Comparison of ENCODE assay signal across 16 cellular contexts in genomic region chr3:49721165-49721860, GRCh38. TPM values are rescaled to one million over a fixed set of nuclear protein-coding genes. Genes with fewer than 3 reads are reported as not detected.
A peak's percentile ranks its signal among the peaks of the same experiment; 100 is the strongest.
DNase-seq lines count a peak whose midpoint lies in the region; ATAC-seq, FAIRE-seq and TF ChIP-seq lines count a peak whose summit lies in the region.
"Had no signal": no experiment of that assay in that cellular context is flagged by ENCODE, and none has a peak within 500 bp of the region (broad histone marks: within the 10 kb centered on the region; RNA-seq: fewer than 3 reads in every experiment).

No MANE protein-coding gene starts in this region.

- POLR2A ChIA-PET in K562 (lab: Yijun Ruan, JAX), result interaction anchor here (0.6 to 0.8 kb wide), 3 partner anchors 10 to 115 kb away, joined by 3 read pairs; no protein-coding TSS in a partner anchor

- peak; percentile 59 for DNase-seq in activated CD4-positive, alpha-beta T cell treated with anti-CD3 and anti-CD28 coated beads, Interleukin-2, amount 10 ng/mL, durations not matched to agents 24 days and 14 days
- DNase-seq in activated CD4-positive, alpha-beta T cell treated with anti-CD3 and anti-CD28 coated beads for 1 hour, result no peak
- DNase-seq in DND-41 (no peak), K562 (ENCODE audit: extremely low read depth in 1 of 4, low spot score in 3 of 4) (no peak), neural crest cell (ENCODE audit: low read depth, low spot score) (no peak), NCI-H1092 (lab: John Stamatoyannopoulos, UW) (no peak), DMS153 treated with DMSO at 0.1 percent for 48 hours (lab: John Stamatoyannopoulos, UW; ENCODE audit: unreplicated experiment) (no peak)
- DNase-seq: activated CD4-positive, alpha-beta T cell treated with anti-CD3 and anti-CD28 coated beads, Interleukin-2, amount 50 U/mL, for 1 hour; hippocampal formation; NCI-H1048; SW 1271 had no signal

- no peaks in the 10 kb centered on the region for H3K27me3 ChIP-seq in DND-41 (ENCODE audit: insufficient read depth, low read length, poor library complexity)
- H3K27me3 ChIP-seq in K562 (ENCODE audit: control insufficient read depth in 2 of 2, insufficient read depth in 2 of 2, low read length in 2 of 2), result no peaks in the 10 kb centered on the region
- H3K27me3 ChIP-seq: spleen had no signal

- H3K9ac ChIP-seq in DND-41 (ENCODE audit: low read depth, low read length) (no peak overlapping the region), K562 (ENCODE audit: insufficient read depth in 1 of 2, low read depth in 2 of 2, low read length in 2 of 2) (no peak overlapping the region; a peak in 1 of 4 replicates)

- H3K27ac Mint-ChIP-seq in activated CD4-positive, alpha-beta T cell treated with anti-CD3 and anti-CD28 coated beads, Interleukin-2, amount 10 ng/mL, durations not matched to agents 24 days and 14 days, result no peak overlapping the region
- peak overlapping the region; percentile 29 for H3K27ac Mint-ChIP-seq in neural crest cell (ENCODE audit: unreplicated experiment)

- H3K27ac ChIP-seq in DND-41 (ENCODE audit: low read length) (no peak overlapping the region), K562 (ENCODE audit: extremely low read depth, low read depth, low read length) (no peak overlapping the region)
- H3K27ac ChIP-seq: A549, neutrophil had no signal

- H3K4me1 Mint-ChIP-seq in activated CD4-positive, alpha-beta T cell treated with anti-CD3 and anti-CD28 coated beads, Interleukin-2, amount 10 ng/mL, durations not matched to agents 24 days and 14 days, result peaks cover 32% of the 10 kb centered on the region
- peaks cover 36% of the 10 kb centered on the region for H3K4me1 Mint-ChIP-seq in neural crest cell

- H3K4me3 ChIP-seq in DND-41 (ENCODE audit: low read depth in 1 of 2, low read length in 2 of 2) (no peak overlapping the region), K562 (no peak overlapping the region)
- H3K4me3 ChIP-seq: A549 had no signal

- TF ChIP-seq EP300 in K562 (IDR thresholded peaks at IDR 0.05; ENCODE audit: low read length), result no peak

- TF ChIP-seq RAD21 in K562 (CRISPR knock-in tag; conservative IDR thresholded peaks at IDR 0.05 in 1 of 2, IDR thresholded peaks at IDR 0.05 in 1 of 2), result no peak

- peaks cover 39% of the 10 kb centered on the region for H4K20me1 ChIP-seq in DND-41 (ENCODE audit: insufficient read depth, low read length)
- 0 out of 2 replicates have a peak, but pooled peaks cover 3% of the 10 kb centered on the region for H4K20me1 ChIP-seq in K562 (replicated peaks; ENCODE audit: control insufficient read depth, insufficient read depth, low read length)

- TF ChIP-seq POLR2A in K562 (conservative IDR thresholded peaks at IDR 0.05), result peak; percentile 53

- H3K9me1 ChIP-seq in K562 (ENCODE audit: control insufficient read depth, insufficient read depth, low read length), result no peaks in the 10 kb centered on the region

- H3K79me2 ChIP-seq in DND-41 (ENCODE audit: insufficient read depth, low read length) (peaks cover 32% of the 10 kb centered on the region), K562 (ENCODE audit: control insufficient read depth, insufficient read depth, low read length) (peaks cover 12% of the 10 kb centered on the region)

- in situ Hi-C loops in K562 (cut with MboI), result no loop called here

- CTCF ChIA-PET in K562 (lab: Yijun Ruan, JAX; ENCODE audit: low intra/inter-chr PET ratio), result no interaction called here

- intact Hi-C loops in activated CD4-positive, alpha-beta T cell treated with anti-CD3 and anti-CD28 coated beads, Interleukin-2, amount 10 ng/mL, durations not matched to agents 24 days and 14 days (cut with micrococcal nuclease), result no loop called here
- intact Hi-C loops in K562 (cut with micrococcal nuclease), result loop anchor here (5.0 kb wide), 1 partner anchor 116 kb away; no protein-coding TSS in a partner anchor

- no peaks in the 10 kb centered on the region for H3K9me3 ChIP-seq in DND-41 (ENCODE audit: insufficient read depth, low read length, severe bottlenecking)
- no peaks in the 10 kb centered on the region for H3K9me3 ChIP-seq in K562 (replicated peaks; ENCODE audit: control insufficient read depth, insufficient read depth, low read depth, low read length)
- H3K9me3 ChIP-seq: A549, neutrophil, spleen had no signal

- H3K27me3 Mint-ChIP-seq in activated CD4-positive, alpha-beta T cell treated with anti-CD3 and anti-CD28 coated beads, Interleukin-2, amount 10 ng/mL, durations not matched to agents 24 days and 14 days, result no peaks in the 10 kb centered on the region
- peaks cover 19% of the 10 kb centered on the region for H3K27me3 Mint-ChIP-seq in neural crest cell (ENCODE audit: low read depth)

- FAIRE-seq in K562 (lab: Jason Lieb, UNC), result no peak
- FAIRE-seq: A549, D721Med had no signal

- H3K4me2 ChIP-seq in DND-41 (ENCODE audit: insufficient read depth, low read length) (peak overlapping the region; percentile 98; the same call in 1 of the 2 replicates), K562 (ENCODE audit: insufficient read depth, low read length) (no peak overlapping the region)
- H3K4me2 ChIP-seq: A549 had no signal

- BruUV-seq in K562 (replicated peaks; lab: Mats Ljungman, UMichigan), result TSS peak; percentile 47

- H2AFZ ChIP-seq in DND-41 (ENCODE audit: low read depth, low read length), result no peak overlapping the region
- H2AFZ ChIP-seq in K562 (ENCODE audit: low read depth, low read length), result no peak overlapping the region

- ATAC-seq in DND-41 (ENCODE audit: insufficient read depth, low read depth) (no peak), K562 (no peak), GM19023 (IDR thresholded peaks at IDR 0.05; ENCODE audit: unreplicated experiment) (no peak)
- ATAC-seq: A549 had no signal

- H3K36me3 ChIP-seq in DND-41 (ENCODE audit: insufficient read depth, low read length) (peaks cover 47% of the 10 kb centered on the region), K562 (ENCODE audit: control insufficient read depth, insufficient read depth, low read length) (peaks cover 64% of the 10 kb centered on the region; the same call in 2 of the 3 replicates)

- peaks cover 56% of the 10 kb centered on the region for H3K4me1 ChIP-seq in DND-41 (ENCODE audit: insufficient read depth, low read length)
- H3K4me1 ChIP-seq in K562 (replicated peaks in 1 of 2; ENCODE audit: control insufficient read depth in 2 of 2, insufficient read depth in 2 of 2, low read length in 2 of 2), result peaks cover 2 to 41% of the 10 kb centered on the region in 2 experiments; a peak in 4 of 5 replicates

- no peak for TF ChIP-seq CTCF in DND-41 (IDR thresholded peaks at IDR 0.05; ENCODE audit: borderline replicate concordance, extremely low read depth, low read length, poor library complexity, severe bottlenecking)
- TF ChIP-seq CTCF in K562 (IDR thresholded peaks at IDR 0.05 in 2 of 3, conservative IDR thresholded peaks at IDR 0.05 in 1 of 3; ENCODE audit: insufficient read depth in 2 of 3, low read depth in 1 of 3, low read length in 3 of 3), result no peak
- TF ChIP-seq CTCF in neural crest cell (conservative IDR thresholded peaks at IDR 0.05), result no peak

- H3K4me3 Mint-ChIP-seq in activated CD4-positive, alpha-beta T cell treated with anti-CD3 and anti-CD28 coated beads, Interleukin-2, amount 10 ng/mL, durations not matched to agents 24 days and 14 days, result no peak overlapping the region
- H3K4me3 Mint-ChIP-seq in neural crest cell, result peak overlapping the region; percentile 98

- peaks cover 22% of the 10 kb centered on the region for H3K36me3 Mint-ChIP-seq in activated CD4-positive, alpha-beta T cell treated with anti-CD3 and anti-CD28 coated beads, Interleukin-2, amount 10 ng/mL, durations not matched to agents 24 days and 14 days (ENCODE audit: low read depth)
- peaks cover 8% of the 10 kb centered on the region for H3K36me3 Mint-ChIP-seq in neural crest cell (ENCODE audit: low read depth)

- 61% methylated on average over 2 of the region's 9 CpGs for WGBS in K562 (ENCODE audit: insufficient coverage, low coverage, missing lambda C conversion rate)

- no peaks in the 10 kb centered on the region for H3K9me3 Mint-ChIP-seq in activated CD4-positive, alpha-beta T cell treated with anti-CD3 and anti-CD28 coated beads, Interleukin-2, amount 10 ng/mL, durations not matched to agents 24 days and 14 days
- H3K9me3 Mint-ChIP-seq in neural crest cell, result no peaks in the 10 kb centered on the region

RNA-seq across cellular contexts. Expression of gene AMIGO3, which starts 1.8 kb away (rescaled TPM):
- total RNA-seq in activated CD4-positive, alpha-beta T cell treated with anti-CD3 and anti-CD28 coated beads, Interleukin-2, amount 10 ng/mL, durations not matched to agents 24 days and 14 days, result 0.21 TPM in 1 of 2 replicates, not detected in the other
- 5.9 TPM in 1 of 2 replicates, not detected in the other for total RNA-seq in K562 (2011; cell fraction: chromatin; rRNA removed; ENCODE audit: low replicate concordance)
- 5.9 and 8.8 TPM in 2 replicates for total RNA-seq in K562 (2011; cell fraction: nucleolus; rRNA removed)
- total RNA-seq in K562 (2011; cell fraction: nucleoplasm; rRNA removed), result 0.51 TPM in 1 of 2 replicates, not detected in the other
- 0.68 and 1.4 TPM in 2 replicates for total RNA-seq in K562 (2014; rRNA removed)
- total RNA-seq in K562 (2014; rRNA removed; fragmentation: Illumina TruSeq; extraction: Trizol), result not detected in 2 replicates
- total RNA-seq in K562 (2015; rRNA removed; fragmentation: Illumina TruSeq; extraction: Trizol), result 0.26 TPM in 1 of 2 replicates, not detected in the other
- total RNA-seq in K562 (2021), result 0.18 and 0.44 TPM in 2 replicates
- 0.13 and 0.41 TPM in 2 replicates for polyA plus RNA-seq in K562 (2011; rRNA removed)
- 3.1 TPM in 1 of 2 replicates, not detected in the other for polyA plus RNA-seq in K562 (2011; cell fraction: cytosol; rRNA removed)
- 2.6 and 8.7 TPM in 2 replicates for polyA plus RNA-seq in K562 (2011; cell fraction: nucleus; rRNA removed)
- polyA plus RNA-seq in K562 (2012), result 0.61 and 4.4 TPM in 2 replicates
- polyA plus RNA-seq in K562 (2014; fragmentation: Illumina TruSeq; extraction: Trizol), result 0.18 TPM in 1 of 2 replicates, not detected in the other
- polyA plus RNA-seq in K562 (2014; fragmentation: Nextera tagmentation; extraction: Ambion mirVana), result not detected
- 2.0 and 2.8 TPM in 2 replicates for polyA plus RNA-seq in K562 (2014; rRNA removed)
- not detected in 2 replicates for polyA minus RNA-seq in K562 (2011; rRNA and poly(A)+ RNA removed)
- 0.38 and 2.4 TPM in 2 replicates for polyA minus RNA-seq in K562 (2011; cell fraction: cytosol; rRNA and poly(A)+ RNA removed)
- polyA minus RNA-seq in K562 (2011; cell fraction: nucleus; rRNA and poly(A)+ RNA removed), result 2.4 and 3.3 TPM in 2 replicates
- 0.89 and 0.96 TPM in 2 replicates for total RNA-seq in neural crest cell

RNA-seq across cellular contexts. Expression of gene GMPPB, which starts 2.4 kb away (rescaled TPM):
- 43.5 and 45.8 TPM in 2 replicates for total RNA-seq in activated CD4-positive, alpha-beta T cell treated with anti-CD3 and anti-CD28 coated beads, Interleukin-2, amount 10 ng/mL, durations not matched to agents 24 days and 14 days
- 23.6 and 70.2 TPM in 2 replicates for total RNA-seq in K562 (2011; cell fraction: chromatin; rRNA removed; ENCODE audit: low replicate concordance)
- 47.0 and 56.7 TPM in 2 replicates for total RNA-seq in K562 (2011; cell fraction: nucleolus; rRNA removed)
- 29.1 and 36.1 TPM in 2 replicates for total RNA-seq in K562 (2011; cell fraction: nucleoplasm; rRNA removed)
- total RNA-seq in K562 (2014; rRNA removed) (11.0 and 18.0 TPM in 2 replicates), K562 (2014; rRNA removed; fragmentation: Illumina TruSeq; extraction: Trizol) (4.3 and 5.5 TPM in 2 replicates), K562 (2015; rRNA removed; fragmentation: Illumina TruSeq; extraction: Trizol) (8.8 and 9.2 TPM in 2 replicates), K562 (2021) (16.4 and 17.4 TPM in 2 replicates), neural crest cell (40.1 and 46.1 TPM in 2 replicates)
- polyA plus RNA-seq in K562 (2011; rRNA removed) (8.1 and 10.3 TPM in 2 replicates), K562 (2014; fragmentation: Illumina TruSeq; extraction: Trizol) (5.8 and 7.4 TPM in 2 replicates), K562 (2014; fragmentation: Nextera tagmentation; extraction: Ambion mirVana) (under 1 TPM; 0.53 to 0.92 TPM), K562 (2014; rRNA removed) (11.3 and 13.3 TPM in 2 replicates)
- polyA plus RNA-seq in K562 (2011; cell fraction: cytosol; rRNA removed), result 8.4 and 10.6 TPM in 2 replicates
- polyA plus RNA-seq in K562 (2011; cell fraction: nucleus; rRNA removed), result 36.7 and 37.8 TPM in 2 replicates
- polyA plus RNA-seq in K562 (2012), result 11.6 and 18.7 TPM in 2 replicates
- 7.8 and 8.5 TPM in 2 replicates for polyA minus RNA-seq in K562 (2011; rRNA and poly(A)+ RNA removed)
- polyA minus RNA-seq in K562 (2011; cell fraction: cytosol; rRNA and poly(A)+ RNA removed), result 6.6 and 7.7 TPM in 2 replicates
- 22.8 and 34.7 TPM in 2 replicates for polyA minus RNA-seq in K562 (2011; cell fraction: nucleus; rRNA and poly(A)+ RNA removed)

RNA-seq across cellular contexts. Expression of gene RNF123, which starts 32.0 kb away (rescaled TPM):
- total RNA-seq in activated CD4-positive, alpha-beta T cell treated with anti-CD3 and anti-CD28 coated beads, Interleukin-2, amount 10 ng/mL, durations not matched to agents 24 days and 14 days, result 42.0 and 45.6 TPM in 2 replicates
- total RNA-seq in K562 (2011; cell fraction: chromatin; rRNA removed; ENCODE audit: low replicate concordance), result 60.1 and 195 TPM in 2 replicates
- total RNA-seq in K562 (2011; cell fraction: nucleolus; rRNA removed), result 128 and 136 TPM in 2 replicates
- total RNA-seq in K562 (2011; cell fraction: nucleoplasm; rRNA removed), result 70.7 and 81.4 TPM in 2 replicates
- total RNA-seq in K562 (2014; rRNA removed), result 15.0 and 24.2 TPM in 2 replicates
- total RNA-seq in K562 (2014; rRNA removed; fragmentation: Illumina TruSeq; extraction: Trizol), result 12.5 and 17.5 TPM in 2 replicates
- total RNA-seq in K562 (2015; rRNA removed; fragmentation: Illumina TruSeq; extraction: Trizol), result 14.4 and 15.6 TPM in 2 replicates
- total RNA-seq in K562 (2021), result 44.6 and 53.1 TPM in 2 replicates
- polyA plus RNA-seq in K562 (2011; rRNA removed), result 30.4 and 48.7 TPM in 2 replicates
- 44.7 and 74.3 TPM in 2 replicates for polyA plus RNA-seq in K562 (2011; cell fraction: cytosol; rRNA removed)
- polyA plus RNA-seq in K562 (2011; cell fraction: nucleus; rRNA removed), result 195 and 281 TPM in 2 replicates
- 22.8 and 35.5 TPM in 2 replicates for polyA plus RNA-seq in K562 (2012)
- polyA plus RNA-seq in K562 (2014; fragmentation: Illumina TruSeq; extraction: Trizol), result 28.8 and 29.6 TPM in 2 replicates
- polyA plus RNA-seq in K562 (2014; fragmentation: Nextera tagmentation; extraction: Ambion mirVana), result 1 to 10 TPM; 8.7 to 8.8 TPM
- polyA plus RNA-seq in K562 (2014; rRNA removed), result 34.2 and 35.0 TPM in 2 replicates
- polyA minus RNA-seq in K562 (2011; rRNA and poly(A)+ RNA removed), result 22.1 and 29.0 TPM in 2 replicates
- 28.9 and 31.4 TPM in 2 replicates for polyA minus RNA-seq in K562 (2011; cell fraction: cytosol; rRNA and poly(A)+ RNA removed)
- 45.0 and 58.2 TPM in 2 replicates for polyA minus RNA-seq in K562 (2011; cell fraction: nucleus; rRNA and poly(A)+ RNA removed)
- 42.4 and 44.9 TPM in 2 replicates for total RNA-seq in neural crest cell

RNA-seq across cellular contexts. Expression of gene MST1, which starts 32.0 kb away (rescaled TPM):
- total RNA-seq in activated CD4-positive, alpha-beta T cell treated with anti-CD3 and anti-CD28 coated beads, Interleukin-2, amount 10 ng/mL, durations not matched to agents 24 days and 14 days, result 7.5 and 7.6 TPM in 2 replicates
- total RNA-seq in K562 (2011; cell fraction: chromatin; rRNA removed; ENCODE audit: low replicate concordance), result 3.9 and 10.8 TPM in 2 replicates
- 8.2 and 12.5 TPM in 2 replicates for total RNA-seq in K562 (2011; cell fraction: nucleolus; rRNA removed)
- total RNA-seq in K562 (2011; cell fraction: nucleoplasm; rRNA removed), result 5.0 and 5.1 TPM in 2 replicates
- total RNA-seq in K562 (2014; rRNA removed) (0.23 and 0.57 TPM in 2 replicates), K562 (2014; rRNA removed; fragmentation: Illumina TruSeq; extraction: Trizol) (0.51 TPM in 1 of 2 replicates, not detected in the other), K562 (2015; rRNA removed; fragmentation: Illumina TruSeq; extraction: Trizol) (0.26 and 0.40 TPM in 2 replicates), K562 (2021) (1.2 and 1.4 TPM in 2 replicates), neural crest cell (15.0 and 18.1 TPM in 2 replicates)
- polyA plus RNA-seq in K562 (2011; rRNA removed) (1.3 and 4.3 TPM in 2 replicates), K562 (2014; fragmentation: Illumina TruSeq; extraction: Trizol) (0.30 and 1.1 TPM in 2 replicates), K562 (2014; fragmentation: Nextera tagmentation; extraction: Ambion mirVana) (under 1 TPM; 0.08 to 0.10 TPM), K562 (2014; rRNA removed) (1.8 and 5.0 TPM in 2 replicates)
- polyA plus RNA-seq in K562 (2011; cell fraction: cytosol; rRNA removed), result 0.94 and 1.4 TPM in 2 replicates
- 35.5 and 64.0 TPM in 2 replicates for polyA plus RNA-seq in K562 (2011; cell fraction: nucleus; rRNA removed)
- 3.4 and 6.1 TPM in 2 replicates for polyA plus RNA-seq in K562 (2012)
- 0.56 and 1.1 TPM in 2 replicates for polyA minus RNA-seq in K562 (2011; rRNA and poly(A)+ RNA removed)
- 1.0 and 1.2 TPM in 2 replicates for polyA minus RNA-seq in K562 (2011; cell fraction: cytosol; rRNA and poly(A)+ RNA removed)
- polyA minus RNA-seq in K562 (2011; cell fraction: nucleus; rRNA and poly(A)+ RNA removed), result 3.1 and 6.1 TPM in 2 replicates

RNA-seq across cellular contexts. Expression of gene APEH, which starts 47.2 kb away (rescaled TPM):
- total RNA-seq in activated CD4-positive, alpha-beta T cell treated with anti-CD3 and anti-CD28 coated beads, Interleukin-2, amount 10 ng/mL, durations not matched to agents 24 days and 14 days, result 111 and 117 TPM in 2 replicates
- 167 and 504 TPM in 2 replicates for total RNA-seq in K562 (2011; cell fraction: chromatin; rRNA removed; ENCODE audit: low replicate concordance)
- total RNA-seq in K562 (2011; cell fraction: nucleolus; rRNA removed), result 286 and 325 TPM in 2 replicates
- total RNA-seq in K562 (2011; cell fraction: nucleoplasm; rRNA removed), result 167 and 176 TPM in 2 replicates
- total RNA-seq in K562 (2014; rRNA removed), result 142 and 162 TPM in 2 replicates
- total RNA-seq in K562 (2014; rRNA removed; fragmentation: Illumina TruSeq; extraction: Trizol), result 74.1 and 104 TPM in 2 replicates
- total RNA-seq in K562 (2015; rRNA removed; fragmentation: Illumina TruSeq; extraction: Trizol), result 126 and 127 TPM in 2 replicates
- total RNA-seq in K562 (2021), result 174 and 177 TPM in 2 replicates
- polyA plus RNA-seq in K562 (2011; rRNA removed), result 116 and 117 TPM in 2 replicates
- polyA plus RNA-seq in K562 (2011; cell fraction: cytosol; rRNA removed), result 143 and 217 TPM in 2 replicates
- polyA plus RNA-seq in K562 (2011; cell fraction: nucleus; rRNA removed), result 281 and 331 TPM in 2 replicates
- 148 and 159 TPM in 2 replicates for polyA plus RNA-seq in K562 (2012)
- polyA plus RNA-seq in K562 (2014; fragmentation: Illumina TruSeq; extraction: Trizol), result 120 and 130 TPM in 2 replicates
- 10 to 100 TPM; 70.9 to 72.6 TPM for polyA plus RNA-seq in K562 (2014; fragmentation: Nextera tagmentation; extraction: Ambion mirVana)
- 111 and 122 TPM in 2 replicates for polyA plus RNA-seq in K562 (2014; rRNA removed)
- 104 and 133 TPM in 2 replicates for polyA minus RNA-seq in K562 (2011; rRNA and poly(A)+ RNA removed)
- 123 and 130 TPM in 2 replicates for polyA minus RNA-seq in K562 (2011; cell fraction: cytosol; rRNA and poly(A)+ RNA removed)
- 142 and 151 TPM in 2 replicates for polyA minus RNA-seq in K562 (2011; cell fraction: nucleus; rRNA and poly(A)+ RNA removed)
- total RNA-seq in neural crest cell, result 150 and 162 TPM in 2 replicates
